In the genomic region with DNA sequence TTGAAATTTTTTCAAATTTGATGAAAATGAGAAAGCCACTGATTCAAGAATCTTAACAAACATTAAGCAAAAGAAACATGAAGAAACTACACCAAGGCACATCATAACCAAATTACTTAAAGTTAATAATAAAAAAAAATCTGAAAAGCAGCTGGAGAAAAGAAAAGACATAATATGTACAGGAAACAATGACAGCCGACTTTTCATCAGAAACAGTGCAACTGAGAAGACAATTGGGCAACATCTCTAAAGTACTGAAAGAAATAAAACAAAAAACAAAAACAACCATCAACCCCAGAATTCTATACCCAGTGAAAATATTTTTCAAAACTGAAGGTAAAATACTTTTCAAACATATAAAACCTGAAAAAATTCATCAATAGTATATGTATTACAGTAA, we compare ENCODE assay signal across 23 cellular contexts.
DNase-seq lines count a peak whose midpoint lies in the region; ATAC-seq, FAIRE-seq and TF ChIP-seq lines count a peak whose summit lies in the region.
"Had no signal": no experiment of that assay in that cellular context is flagged by ENCODE, and none has a peak within 500 bp of the region (broad histone marks: within the 10 kb centered on the region; RNA-seq: fewer than 3 reads in every experiment).

No MANE protein-coding gene starts in this region.

- H3K27me3 ChIP-seq in GM12878 (replicated peaks in 1 of 2; ENCODE audit: control insufficient read depth in 2 of 2, insufficient read depth in 2 of 2, low read length in 1 of 2), result no peaks in the 10 kb centered on the region
- H3K27me3 ChIP-seq: BE2C had no signal

- TF ChIP-seq POLR2A in GM12878 (IDR thresholded peaks at IDR 0.05; ENCODE audit: low read depth, low read length), result no peak

- 100% methylated on average over 1 of the region's 1 CpG for WGBS in GM12878 (ENCODE audit: insufficient coverage, insufficient replicate concordance, low lambda C conversion rate, missing lambda C conversion rate)

- H3K9ac ChIP-seq in GM12878 (ENCODE audit: control insufficient read depth, insufficient read depth, low read length), result no peak overlapping the region

- POLR2A ChIA-PET in GM12878 (lab: Charles Lee), result no interaction called here

- H3K36me3 ChIP-seq in GM12878 (ENCODE audit: control insufficient read depth in 2 of 2, insufficient read depth in 2 of 2, low read length in 1 of 2), result no peaks in the 10 kb centered on the region
- H3K36me3 ChIP-seq: BE2C had no signal

- no peak for TF ChIP-seq RAD21 in GM12878 (IDR thresholded peaks at IDR 0.05; ENCODE audit: insufficient read depth, low read depth, low read length)

- no peaks in the 10 kb centered on the region for H3K4me1 ChIP-seq in GM12878 (ENCODE audit: control insufficient read depth, insufficient read depth, low read length)
- H3K4me1 ChIP-seq: BE2C had no signal

- no peaks in the 10 kb centered on the region for H4K20me1 ChIP-seq in GM12878 (ENCODE audit: control insufficient read depth, insufficient read depth)

- SMC1A ChIA-PET in GM12878 (lab: Charles Lee; ENCODE audit: uncharacterized antibody, unreplicated experiment), result no interaction called here

- H3K79me2 ChIP-seq in GM12878 (ENCODE audit: control insufficient read depth, insufficient read depth, low read length), result no peaks in the 10 kb centered on the region

- peak; percentile 5 for DNase-seq in DMS 273 (lab: John Stamatoyannopoulos, UW; ENCODE audit: unreplicated experiment)
- DNase-seq in DMS 273 treated with DMSO at 0.1 percent for 48 hours (lab: John Stamatoyannopoulos, UW), result no peak
- peak; percentile 2 for DNase-seq in ACHN
- peak; percentile 21 for DNase-seq in M059J (ENCODE audit: low read depth)
- DNase-seq in GM12878 (ENCODE audit: low read depth, low spot score), result no peak
- no peak for DNase-seq in NCI-H345 treated with DMSO at 0.1 percent for 48 hours (lab: John Stamatoyannopoulos, UW; ENCODE audit: unreplicated experiment)
- DNase-seq in HTR-8/SVneo (ENCODE audit: insufficient read length, low spot score), result no peak
- no peak for DNase-seq in NCI-H1694 (lab: John Stamatoyannopoulos, UW)
- DNase-seq: BE2C; CD4-positive, CD25-positive, alpha-beta regulatory T cell; COR-L47; DMS79; HFFc6; IMR-90; MV-4-11; NCI-H187; NCI-H345; NCI-H526; NK-92 treated with Interleukin-12 subunit alpha and Interleukin-12 subunit beta, amount 100 ng/mL, for 24 hours; Right ventricle myocardium superior; SW 1271 had no signal

- in situ Hi-C loops in ACHN (cut with HindIII; ENCODE audit: low pct_ligation_motif_present, low pct_unique_long_range_greater_than_20kb, low sequenced_read_pairs), result no loop called here
- in situ Hi-C loops in GM12878 (cut with MboI), result no loop called here

- FAIRE-seq in GM12878 (lab: Jason Lieb, UNC) (no peak), HTR-8/SVneo (lab: Jason Lieb, UNC) (no peak)
- FAIRE-seq: H54 had no signal

- no peak overlapping the region for H2AFZ ChIP-seq in GM12878 (ENCODE audit: control insufficient read depth, low read depth, low read length)

- RAD21 ChIA-PET in GM12878 (lab: Charles Lee; ENCODE audit: unreplicated experiment), result no interaction called here

- BruUV-seq in GM12878 (replicated peaks; lab: Mats Ljungman, UMichigan), result no TSS peak

- CTCF ChIA-PET in GM12878 (lab: Yijun Ruan, JAX), result no interaction called here

- TF ChIP-seq EP300 in GM12878 (IDR thresholded peaks at IDR 0.05; ENCODE audit: borderline replicate concordance in 1 of 2, control insufficient read depth in 1 of 2, low read depth in 2 of 2, low read length in 2 of 2), result no peak

- TF ChIP-seq CTCF in GM12878 (IDR thresholded peaks at IDR 0.05 in 2 of 3, conservative IDR thresholded peaks at IDR 0.05 in 1 of 3; ENCODE audit: control insufficient read depth in 2 of 3, extremely low read depth in 1 of 3, insufficient read depth in 1 of 3, low read depth in 3 of 3, low read length in 3 of 3), result no peak

- H3K4me2 ChIP-seq in GM12878 (ENCODE audit: control insufficient read depth, insufficient read depth), result no peak overlapping the region

- H3K4me3 ChIP-seq in GM12878, result no peak overlapping the region

- no peak for ATAC-seq in GM12878

- H3K9me3 ChIP-seq in GM12878 (replicated peaks; ENCODE audit: control insufficient read depth, insufficient read depth, low read length), result peaks cover 9% of the 10 kb centered on the region
- H3K9me3 ChIP-seq: BE2C had no signal

- H3K27ac ChIP-seq in GM12878 (ENCODE audit: control insufficient read depth, insufficient read depth), result no peak overlapping the region
- H3K27ac ChIP-seq: 22Rv1 had no signal

- intact Hi-C loops in GM12878 (cut with micrococcal nuclease; ENCODE audit: unreplicated experiment), result no loop called here

TF ChIP-seq in GM12878, 131 proteins besides CTCF, POLR2A, EP300 and RAD21:
- TF ChIP-seq ZSCAN29 (IDR thresholded peaks at IDR 0.05) (no peak), EED (IDR thresholded peaks at IDR 0.05; ENCODE audit: low read depth) (no peak), ASH2L (IDR thresholded peaks at IDR 0.05; ENCODE audit: borderline replicate concordance, low read depth) (no peak), CBX5 (IDR thresholded peaks at IDR 0.05; ENCODE audit: low read depth) (peak; percentile 94), CHD4 (IDR thresholded peaks at IDR 0.05) (no peak)

Comparison
In these comparisons a context has a peak if more than half of its experiments do, and no peak if none do; other contexts are left out.
1. DNase-seq: peak in DMS 273 (single experiment), ACHN (single experiment) and M059J (single experiment); none in DMS 273 treated with DMSO at 0.1 percent for 48 hours (single experiment), GM12878 (single experiment), NCI-H345 treated with DMSO at 0.1 percent for 48 hours (single experiment), HTR-8/SVneo (single experiment) and NCI-H1694 (single experiment).